ENCODE assay signal across 8 cellular contexts in genomic region chr4:121900132-121900983, GRCh38. TPM values are rescaled to one million over a fixed set of nuclear protein-coding genes. Genes with fewer than 3 reads are reported as not detected.
DNase-seq lines count a peak whose midpoint lies in the region; ATAC-seq and TF ChIP-seq lines count a peak whose summit lies in the region.

No MANE protein-coding gene starts in this region.

- H3K9me3 Mint-ChIP-seq in brain: peaks cover 0 to 7% (median 3%) of the 10 kb centered on the region in 5 experiments

- no peaks in the 10 kb centered on the region for H3K27me3 Mint-ChIP-seq in brain

- no peaks in the 10 kb centered on the region for H3K4me1 Mint-ChIP-seq in brain

- H3K36me3 Mint-ChIP-seq in brain: no peaks in the 10 kb centered on the region

- DNase-seq in SIG-M5 treated with dmso at 0.1 percent for 504 hours (lab: John Stamatoyannopoulos, UW; ENCODE audit: unreplicated experiment) (peak; percentile 55), SIG-M5 (lab: John Stamatoyannopoulos, UW) (no peak), NAMALWA (ENCODE audit: low spot score) (peak; percentile 79), T-helper 9 cell (peak; percentile 23), iPS-NIHi11 (ENCODE audit: low spot score) (peak; percentile 73)
- DNase-seq in stimulated activated CD4-positive, alpha-beta T cell treated with anti-CD3 and anti-CD28 coated beads, Interleukin-1b, Interleukin-23, amount 100 ng/mL, for 4 hours (ENCODE audit: low read depth in 2 of 2): peak; percentile 5 to 37

- peak; percentile 95 for ATAC-seq in HG02571 (IDR thresholded peaks at IDR 0.05; ENCODE audit: unreplicated experiment)

- no peak overlapping the region for H3K27ac Mint-ChIP-seq in brain

- peak; percentile 86 to 87 for TF ChIP-seq CTCF in brain (conservative IDR thresholded peaks at IDR 0.05)

- no peak overlapping the region for H3K4me3 Mint-ChIP-seq in brain

RNA-seq across cellular contexts. Expression of gene BBS7, which starts 30.1 kb away (rescaled TPM):
- 6.0 TPM for polyA plus RNA-seq in brain (ENCODE audit: insufficient read depth, low read depth, low replicate concordance)

RNA-seq across cellular contexts. Expression of gene TRPC3, which starts 51.5 kb away (rescaled TPM):
- polyA plus RNA-seq in brain (ENCODE audit: insufficient read depth, low read depth, low replicate concordance): 0.22 TPM
